ENCODE assay signal across 12 cellular contexts in genomic region chr7:69232445-69233376, GRCh38.
DNase-seq lines count a peak whose midpoint lies in the region; ATAC-seq and TF ChIP-seq lines count a peak whose summit lies in the region.
"Had no signal": no experiment of that assay in that cellular context is flagged by ENCODE, and none has a peak within 500 bp of the region (broad histone marks: within the 10 kb centered on the region; RNA-seq: fewer than 3 reads in every experiment).

No MANE protein-coding gene starts in this region.

- no peaks in the 10 kb centered on the region for H4K20me1 ChIP-seq in H9 (ENCODE audit: control insufficient read depth, insufficient read depth, insufficient read length)

- H3K23ac ChIP-seq in H9 (ENCODE audit: insufficient read length, low read depth, low read length), result no peak overlapping the region
- no peak overlapping the region for H3K23ac ChIP-seq in mesendoderm (ENCODE audit: low read length)

- CTCF ChIA-PET in GM10248 (lab: Yijun Ruan, JAX), result no interaction called here

- H3K9ac ChIP-seq in H9 (ENCODE audit: extremely low read depth, insufficient read length, low read length), result no peak overlapping the region
- H3K9ac ChIP-seq in NT2/D1 (ENCODE audit: insufficient read length, low read depth), result no peak overlapping the region
- H3K9ac ChIP-seq in mesendoderm (ENCODE audit: low read length), result no peak overlapping the region

- no peaks in the 10 kb centered on the region for H3K36me3 Mint-ChIP-seq in H9 (ENCODE audit: insufficient read depth in 1 of 3, low read depth in 3 of 3)

- TF ChIP-seq CTCF in H9 (conservative IDR thresholded peaks at IDR 0.05) (no peak), GM10248 (IDR thresholded peaks at IDR 0.05; ENCODE audit: control extremely low read depth, extremely low read depth, low read depth, missing control alignments) (no peak)

- H2BK20ac ChIP-seq in H9 (ENCODE audit: low read depth, low read length, poor library complexity, severe bottlenecking), result no peak overlapping the region

- H3T11ph ChIP-seq in H9 (ENCODE audit: low read length), result no peak overlapping the region

- no peak overlapping the region for H2AFZ ChIP-seq in H9 (ENCODE audit: low read length)

- H2BK120ac ChIP-seq in H9 (ENCODE audit: low read depth, low read length, poor library complexity, severe bottlenecking), result no peak overlapping the region
- no peak overlapping the region for H2BK120ac ChIP-seq in mesendoderm (ENCODE audit: low read depth, low read length)

- POLR2A ChIA-PET in GM10248 (lab: Yijun Ruan, JAX), result no interaction called here

- H3K23me2 ChIP-seq in H9 (ENCODE audit: insufficient read length, low read depth, low read length, poor library complexity, severe bottlenecking), result no peaks in the 10 kb centered on the region

- peaks cover 0 to 4% of the 10 kb centered on the region in 2 experiments; a peak in 2 of 5 replicates for H3K9me3 Mint-ChIP-seq in H9

- DNase-seq in H9 (peak; percentile 92), NCI-H2029 treated with DMSO at 0.1 percent for 48 hours (lab: John Stamatoyannopoulos, UW) (peak; percentile 85), NT2/D1 (ENCODE audit: low read depth, low spot score) (peak; percentile 95), mesendoderm (peak; percentile 90), GM10248 (ENCODE audit: extremely low spot score) (no peak)
- DNase-seq in activated naive CD4-positive, alpha-beta T cell treated with Interleukin-2 at 50 U/mL for 16 hours, result no peak
- no peak for DNase-seq in activated effector memory CD4-positive, alpha-beta T cell treated with anti-CD3 and anti-CD28 coated beads, Interleukin-2, amount 50 U/mL, for 16 hours
- DNase-seq: DMS53; NCI-H226; pancreas; stimulated activated CD4-positive, alpha-beta T cell treated with anti-CD3 and anti-CD28 coated beads, Interleukin-2, amount 100 ng/mL, for 24 hours had no signal

- no peak overlapping the region for H2BK5ac ChIP-seq in H9 (ENCODE audit: insufficient read length, low read length)
- no peak overlapping the region for H2BK5ac ChIP-seq in mesendoderm (ENCODE audit: low read length)

- H4K91ac ChIP-seq in H9 (ENCODE audit: insufficient read length, low read depth, low read length), result no peak overlapping the region

- H3K27ac Mint-ChIP-seq in H9, result peak overlapping the region in 2 of 3 experiments; percentile 78 to 88; a peak in 4 of 7 replicates

- H3K79me2 ChIP-seq in H9 (ENCODE audit: insufficient read depth, low read length) (no peaks in the 10 kb centered on the region), mesendoderm (ENCODE audit: control insufficient read depth, insufficient read depth, low read length) (no peaks in the 10 kb centered on the region)

- H2AK5ac ChIP-seq in H9 (ENCODE audit: insufficient read length, low read length), result no peak overlapping the region
- no peak overlapping the region for H2AK5ac ChIP-seq in mesendoderm (ENCODE audit: low read length)

- peaks cover 14 to 15% of the 10 kb centered on the region in 2 experiments for H3K4me1 Mint-ChIP-seq in H9

- H4K5ac ChIP-seq in H9 (ENCODE audit: insufficient read length, low read depth, low read length) (no peak overlapping the region), mesendoderm (ENCODE audit: low read length) (no peak overlapping the region)

- H3K4ac ChIP-seq in H9 (ENCODE audit: low read depth, low read length) (no peak overlapping the region), mesendoderm (ENCODE audit: low read depth, low read length) (no peak overlapping the region)

- peak overlapping the region; percentile 17 for H3K4me2 ChIP-seq in H9 (ENCODE audit: insufficient read depth, insufficient read length, low read length)
- H3K4me2 ChIP-seq in mesendoderm (ENCODE audit: low read length), result no peak overlapping the region

- H3K56ac ChIP-seq in H9 (ENCODE audit: insufficient read length, low read depth, low read length) (no peak overlapping the region), mesendoderm (ENCODE audit: low read length) (no peak overlapping the region)

- H3K27me3 Mint-ChIP-seq in H9 (ENCODE audit: low read depth), result peaks cover 99% of the 10 kb centered on the region

- H2BK12ac ChIP-seq in H9 (ENCODE audit: insufficient read length, low read depth, low read length), result no peak overlapping the region

- no peak overlapping the region for H3K27ac ChIP-seq in H9 (ENCODE audit: insufficient read length, low read depth, low read length)
- H3K27ac ChIP-seq in mesendoderm (ENCODE audit: low read depth, low read length), result no peak overlapping the region
- H3K27ac ChIP-seq: pancreas had no signal

- ATAC-seq in HG02798 (IDR thresholded peaks at IDR 0.05; ENCODE audit: poor library complexity, unreplicated experiment), result no peak

- WGBS in H9 (ENCODE audit: extremely low coverage, insufficient read length, low lambda C conversion rate), result no CpG with 5 or more reads among the region's 21 CpGs
- no CpG with 5 or more reads among the region's 21 CpGs for WGBS in mesendoderm (ENCODE audit: extremely low coverage, insufficient coverage, low lambda C conversion rate)

- H3K79me1 ChIP-seq in H9 (ENCODE audit: insufficient read depth, low read depth, low read length, poor library complexity, severe bottlenecking) (no peaks in the 10 kb centered on the region), mesendoderm (ENCODE audit: low read length) (no peaks in the 10 kb centered on the region)

- H3K9me3 ChIP-seq in H9 (ENCODE audit: control insufficient read depth, low read depth, low read length) (no peaks in the 10 kb centered on the region), NT2/D1 (ENCODE audit: insufficient read depth, low read length) (no peaks in the 10 kb centered on the region)
- H3K9me3 ChIP-seq: pancreas had no signal

- H3K36me3 ChIP-seq in NT2/D1 (ENCODE audit: insufficient read depth, insufficient read length, low read length), result no peaks in the 10 kb centered on the region
- H3K36me3 ChIP-seq in mesendoderm (ENCODE audit: control insufficient read depth, insufficient read depth, low read length), result no peaks in the 10 kb centered on the region
- H3K36me3 ChIP-seq: pancreas had no signal

- H3K27me3 ChIP-seq in H9 (ENCODE audit: insufficient read depth, low read length), result peaks cover 79% of the 10 kb centered on the region
- peaks cover 97% of the 10 kb centered on the region for H3K27me3 ChIP-seq in NT2/D1 (ENCODE audit: insufficient read depth, insufficient read length)
- peaks cover 44% of the 10 kb centered on the region for H3K27me3 ChIP-seq in mesendoderm (ENCODE audit: insufficient read depth, low read length, poor library complexity)
- H3K27me3 ChIP-seq: pancreas had no signal

- H3K4me3 ChIP-seq in NT2/D1 (ENCODE audit: insufficient read length, low read depth) (no peak overlapping the region), mesendoderm (ENCODE audit: low read length) (no peak overlapping the region)
- H3K4me3 ChIP-seq: pancreas had no signal

- peak overlapping the region; percentile 7 to 54; a peak in 3 of 5 replicates for H3K4me3 Mint-ChIP-seq in H9

- H2BK15ac ChIP-seq in H9 (ENCODE audit: low read depth, low read length) (no peak overlapping the region), mesendoderm (replicated peaks; ENCODE audit: low read depth) (no peak overlapping the region)

- H3K4me1 ChIP-seq in H9 (ENCODE audit: insufficient read depth, low read length), result 0 out of 2 replicates have a peak, but pooled peaks cover 2% of the 10 kb centered on the region
- peaks cover 3% of the 10 kb centered on the region for H3K4me1 ChIP-seq in NT2/D1 (ENCODE audit: insufficient read depth, insufficient read length)
- no peaks in the 10 kb centered on the region for H3K4me1 ChIP-seq in mesendoderm (ENCODE audit: control insufficient read depth, low read depth, low read length)
- H3K4me1 ChIP-seq: pancreas had no signal

- H3K18ac ChIP-seq in H9 (ENCODE audit: insufficient read length, low read depth, low read length) (no peak overlapping the region), mesendoderm (ENCODE audit: low read length) (no peak overlapping the region)

- no peak overlapping the region for H3K14ac ChIP-seq in H9 (ENCODE audit: insufficient read depth, low read length)

- no peak overlapping the region for H4K8ac ChIP-seq in H9 (replicated peaks; ENCODE audit: insufficient read length, low read depth, low read length)
- no peak overlapping the region for H4K8ac ChIP-seq in mesendoderm (ENCODE audit: low read depth, low read length)

Comparison
In these comparisons a context has a peak if more than half of its experiments do, and no peak if none do; other contexts are left out.
1. DNase-seq: peak in H9 (single experiment), NCI-H2029 treated with DMSO at 0.1 percent for 48 hours (single experiment), NT2/D1 (single experiment) and mesendoderm (single experiment); none in GM10248 (single experiment), activated naive CD4-positive, alpha-beta T cell treated with Interleukin-2 at 50 U/mL for 16 hours (single experiment) and activated effector memory CD4-positive, alpha-beta T cell treated with anti-CD3 and anti-CD28 coated beads, Interleukin-2, amount 50 U/mL, for 16 hours (single experiment).